8 cellular contexts compared by ENCODE assay signal in genomic region chr16:30355954-30356308, GRCh38. TPM values are rescaled to one million over a fixed set of nuclear protein-coding genes. Genes with fewer than 3 reads are reported as not detected.
DNase-seq lines count a peak whose midpoint lies in the region; ATAC-seq and TF ChIP-seq lines count a peak whose summit lies in the region.

No MANE protein-coding gene starts in this region.

- TF ChIP-seq CTCF in GM12864 (IDR thresholded peaks at IDR 0.05; ENCODE audit: low read depth, low read length, missing control alignments) (no peak), Panc1 (IDR thresholded peaks at IDR 0.05) (no peak), esophagus muscularis mucosa (IDR thresholded peaks at IDR 0.05) (no peak), psoas muscle (IDR thresholded peaks at IDR 0.05) (no peak)

- H3K27ac ChIP-seq in Panc1 (ENCODE audit: low read length) (peak overlapping the region; percentile 99), esophagus muscularis mucosa (replicated peaks in 1 of 4) (peak overlapping the region; percentile 90 to 99 (median 92)), psoas muscle (peak overlapping the region; percentile 97)

- in situ Hi-C loops in Panc1 (cut with HindIII; ENCODE audit: low pct_unique_long_range_greater_than_20kb, low sequenced_read_pairs): no loop called here

- BruUV-seq in Panc1 (replicated peaks; lab: Mats Ljungman, UMichigan): no TSS peak

- no peak for ATAC-seq in Panc1
- no peak for ATAC-seq in psoas muscle
- ATAC-seq in GM21360 (IDR thresholded peaks at IDR 0.05; ENCODE audit: unreplicated experiment): no peak

- WGBS in esophagus muscularis mucosa: 57% methylated on average over 6 of the region's 7 CpGs
- WGBS in psoas muscle, 3 donors: 51 to 59% (median 58%) methylated on average over 7 of the region's 7 CpGs

- peaks cover 5% of the 10 kb centered on the region for H3K36me3 ChIP-seq in Panc1 (ENCODE audit: control insufficient read depth, insufficient read depth, low read length)
- peaks cover 16 to 75% (median 66%) of the 10 kb centered on the region in 4 donors for H3K36me3 ChIP-seq in esophagus muscularis mucosa
- peaks cover 0 to 67% of the 10 kb centered on the region in 2 donors for H3K36me3 ChIP-seq in psoas muscle (ENCODE audit: insufficient read depth in 1 of 2, low read depth in 1 of 2)

- TF ChIP-seq EP300 in esophagus muscularis mucosa (IDR thresholded peaks at IDR 0.05): no peak

- H3K4me1 ChIP-seq in Panc1 (ENCODE audit: control insufficient read depth, insufficient read depth, low read length): peaks cover 49% of the 10 kb centered on the region
- peaks cover 39 to 58% (median 52%) of the 10 kb centered on the region in 4 donors for H3K4me1 ChIP-seq in esophagus muscularis mucosa
- peaks cover 44% of the 10 kb centered on the region for H3K4me1 ChIP-seq in psoas muscle

- H3K9me3 ChIP-seq in Panc1 (ENCODE audit: control insufficient read depth, insufficient read depth, low read depth, low read length) (no peaks in the 10 kb centered on the region), esophagus muscularis mucosa (no peaks in the 10 kb centered on the region), psoas muscle (no peaks in the 10 kb centered on the region)

- POLR2A ChIA-PET in Panc1 (lab: Charles Lee): interaction anchor here (1.5 kb wide), 1 partner anchor 15 kb away, joined by 4 read pairs; no protein-coding TSS in a partner anchor

- intact Hi-C loops in Panc1 (cut with micrococcal nuclease; ENCODE audit: unreplicated experiment): no loop called here
- intact Hi-C loops in esophagus muscularis mucosa (cut with DNase I): loop anchor here (10.0 kb wide), 1 partner anchor 49 kb away; the partner anchor contains the start of gene ZNF771
- intact Hi-C loops in psoas muscle (cut with DNase I): loop anchor here in 1 of 2 donors (1.0 kb wide), 1 partner anchor 12 kb away; no protein-coding TSS in a partner anchor

- CTCF ChIA-PET in Panc1 (lab: Charles Lee): interaction anchor here (1.5 kb wide), 1 partner anchor 264 kb away, joined by 3 read pairs; the partner anchor contains the start of gene TBX6

- H3K4me3 ChIP-seq in GM12864 (ENCODE audit: low read depth, low read length) (peak overlapping the region; percentile 77), Panc1 (ENCODE audit: low read depth in 2 of 2, low read length in 2 of 2) (peak overlapping the region; percentile 98 to 99), esophagus muscularis mucosa (peak overlapping the region; percentile 72 to 98 (median 80)), psoas muscle (peak overlapping the region; percentile 89)

- no peak for DNase-seq in GM12864 (ENCODE audit: low read depth)
- DNase-seq in Panc1 (ENCODE audit: low read depth, low spot score): no peak
- DNase-seq in esophagus muscularis mucosa (ENCODE audit: extremely low spot score): no peak
- peak in 1 of 2 donors; percentile 55 for DNase-seq in psoas muscle
- DNase-seq in NCI-H1048 (lab: John Stamatoyannopoulos, UW): no peak
- DNase-seq in NCI-H774 (lab: John Stamatoyannopoulos, UW): no peak
- DNase-seq in AML-193 (lab: John Stamatoyannopoulos, UW): no peak

- TF ChIP-seq POLR2A in esophagus muscularis mucosa (IDR thresholded peaks at IDR 0.05; ENCODE audit: low read depth): no peak

- H3K27me3 ChIP-seq in Panc1 (ENCODE audit: control insufficient read depth, insufficient read depth, low read length) (no peaks in the 10 kb centered on the region), esophagus muscularis mucosa (no peaks in the 10 kb centered on the region), psoas muscle (ENCODE audit: insufficient read depth in 3 of 3, low read length in 2 of 3) (no peaks in the 10 kb centered on the region)

RNA-seq across cellular contexts. Expression of gene CD2BP2, which starts 0.8 kb away (rescaled TPM):
- 90.7 TPM for total RNA-seq in Panc1 (2021; ENCODE audit: unreplicated experiment)
- polyA plus RNA-seq in Panc1 (2012; ENCODE audit: insufficient read length): 68.7 TPM
- 10 to 100 TPM; 24.9 to 63.9 (median 41.8) TPM for total RNA-seq in esophagus muscularis mucosa
- 10 to 100 TPM; 38.9 to 65.0 (median 49.6) TPM for total RNA-seq in psoas muscle
- 10 to 100 TPM; 31.0 to 61.8 (median 55.6) TPM for polyA plus RNA-seq in psoas muscle

RNA-seq across cellular contexts. Expression of gene TBC1D10B, which starts 14.4 kb away (rescaled TPM):
- total RNA-seq in Panc1 (2021; ENCODE audit: unreplicated experiment) (52.6 TPM), esophagus muscularis mucosa (10 to 100 TPM; 21.2 to 41.5 (median 29.4) TPM), psoas muscle (10 to 100 TPM; 30.1 to 50.0 (median 34.1) TPM)
- 41.9 TPM for polyA plus RNA-seq in Panc1 (2012; ENCODE audit: insufficient read length)
- polyA plus RNA-seq in psoas muscle: 10 to 100 TPM; 24.5 to 45.0 (median 26.4) TPM

RNA-seq across cellular contexts. Expression of gene MYL11, which starts 18.7 kb away (rescaled TPM):
- total RNA-seq in Panc1 (2021; ENCODE audit: unreplicated experiment) (not detected), esophagus muscularis mucosa (not detected), psoas muscle (1,000 to 10,000 TPM; 1,414 to 6,743 (median 2,777) TPM)
- 1.2 TPM for polyA plus RNA-seq in Panc1 (2012; ENCODE audit: insufficient read length)
- polyA plus RNA-seq in psoas muscle: 1,000 to 10,000 TPM in 2 of 3 donors, 100 to 1,000 TPM in 1; 636 to 4,264 (median 2,548) TPM

RNA-seq across cellular contexts. Expression of gene SEPTIN1, which starts 26.4 kb away (rescaled TPM):
- 1.7 TPM for total RNA-seq in Panc1 (2021; ENCODE audit: unreplicated experiment)
- polyA plus RNA-seq in Panc1 (2012; ENCODE audit: insufficient read length): 1.8 TPM
- 1 to 10 TPM in 2 of 4 donors, under 1 TPM in 2; 0.86 to 2.5 (median 1.4) TPM for total RNA-seq in esophagus muscularis mucosa
- 1 to 10 TPM in 2 of 4 donors, under 1 TPM in 2; 0.34 to 1.8 (median 0.90) TPM for total RNA-seq in psoas muscle
- polyA plus RNA-seq in psoas muscle: under 1 TPM; 0.22 to 0.51 (median 0.28) TPM

RNA-seq across cellular contexts. Expression of gene ZNF48, which starts 39.3 kb away (rescaled TPM):
- total RNA-seq in Panc1 (2021; ENCODE audit: unreplicated experiment): 16.6 TPM
- 17.6 TPM for polyA plus RNA-seq in Panc1 (2012; ENCODE audit: insufficient read length)
- 10 to 100 TPM in 3 of 4 donors, 1 to 10 TPM in 1; 8.3 to 17.6 (median 12.8) TPM for total RNA-seq in esophagus muscularis mucosa
- total RNA-seq in psoas muscle: 1 to 10 TPM; 2.8 to 7.8 (median 5.6) TPM
- polyA plus RNA-seq in psoas muscle: 1 to 10 TPM; 2.3 to 7.4 (median 3.2) TPM

Comparison
In these comparisons a context has a peak if more than half of its experiments do, and no peak if none do; other contexts are left out.
1. RNA of gene MYL11, which starts 18.7 kb away (total RNA-seq): 1,414 to 6,743 TPM in psoas muscle; not detected in Panc1 (single experiment) and not detected in esophagus muscularis mucosa; every median in the first group is over 1,000 times any median in the second.
2. Peak in every context shown above with its lines, with median percentiles within 50 percentile points of each other: H3K4me3 ChIP-seq and H3K27ac ChIP-seq.